28 cellular contexts compared by ENCODE assay signal in the genomic region with DNA sequence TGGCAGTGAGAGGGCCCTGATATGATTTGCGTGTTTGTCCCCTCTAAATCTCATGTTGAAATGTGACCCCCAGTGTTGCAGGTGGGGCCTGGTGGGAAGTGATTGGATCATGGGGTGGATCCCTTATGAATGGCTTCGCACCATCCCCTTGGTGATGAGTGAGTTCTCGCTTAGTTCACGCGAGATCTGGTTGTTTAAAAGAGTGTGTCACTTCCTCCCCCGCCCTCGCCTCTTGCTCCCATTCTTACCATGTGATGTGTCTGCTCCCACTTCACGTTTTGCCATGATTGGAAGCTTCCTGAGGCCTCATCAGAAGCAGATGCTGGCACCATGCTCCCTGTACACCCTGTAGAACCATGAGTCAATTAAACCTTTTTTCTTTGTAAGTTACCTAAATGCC.
"Had no signal": no experiment of that assay in that cellular context is flagged by ENCODE, and none has a peak within 500 bp of the region (broad histone marks: within the 10 kb centered on the region; RNA-seq: fewer than 3 reads in every experiment).

No MANE protein-coding gene starts in this region.

- H3K9ac ChIP-seq: parathyroid adenoma had no signal

- H3K9me3 Mint-ChIP-seq: naive thymus-derived CD4-positive, alpha-beta T cell; natural killer cell; nephron; stimulated activated effector memory CD8-positive, alpha-beta T cell treated with anti-CD3 and anti-CD28 coated beads, Interleukin-12 subunit alpha, Interleukin-12 subunit beta, amount 100 ng/mL, for 72 hours; stimulated activated naive B cell treated with anti-CD40 and anti-IgM and Interleukin-4, amounts not matched to agents 10 μg/mL and 1 μg/mL and 100 μg/mL, for 72 hours; stimulated activated naive CD8-positive, alpha-beta T cell treated with anti-CD3 and anti-CD28 coated beads, Interleukin-15, Interleukin-2, amounts not matched to agents 100 ng/mL and 50 ng/mL, for 24 hours had no signal

- DNase-seq: naive thymus-derived CD4-positive, alpha-beta T cell; natural killer cell; occipital lobe; ovary; posterior cingulate gyrus; psoas muscle; right cardiac atrium; right lobe of liver; sigmoid colon; small intestine; stimulated activated CD4-positive, alpha-beta T cell treated with anti-CD3 and anti-CD28 coated beads, Interleukin-15, amount 100 ng/mL, for 24 hours; stimulated activated CD4-positive, alpha-beta T cell treated with anti-CD3 and anti-CD28 coated beads, Interleukin-2, amount 100 ng/mL, for 24 hours; stimulated activated CD4-positive, alpha-beta T cell treated with anti-CD3 and anti-CD28 coated beads, Interleukin-2, amount 100 ng/mL, for 48 hours; stimulated activated CD4-positive, alpha-beta T cell treated with anti-CD3 and anti-CD28 coated beads, Interleukin-4, amount 100 ng/mL, for 24 hours; stimulated activated naive B cell treated with anti-CD40 and anti-IgM and Interleukin-4, amounts not matched to agents 10 μg/mL and 1 μg/mL and 100 μg/mL, for 72 hours; stimulated activated naive CD4-positive, alpha-beta T cell treated with Interleukin-2 at 50 U/mL for 16 hours; substantia nigra; testis; tibial artery; transverse colon; upper lobe of right lung; uterus had no signal

- H3K36me3 Mint-ChIP-seq: natural killer cell; stimulated activated naive B cell treated with anti-CD40 and anti-IgM and Interleukin-4, amounts not matched to agents 10 μg/mL and 1 μg/mL and 100 μg/mL, for 72 hours; type B pancreatic cell had no signal

- H3K27ac Mint-ChIP-seq: naive thymus-derived CD4-positive, alpha-beta T cell; nephron; stimulated activated naive B cell treated with anti-CD40 and anti-IgM and Interleukin-4, amounts not matched to agents 10 μg/mL and 1 μg/mL and 100 μg/mL, for 72 hours; stimulated activated naive CD8-positive, alpha-beta T cell treated with anti-CD3 and anti-CD28 coated beads, Interleukin-15, Interleukin-2, amounts not matched to agents 100 ng/mL and 50 ng/mL, for 24 hours; type B pancreatic cell had no signal

- H3K27me3 ChIP-seq: ovary, right lobe of liver, sigmoid colon, suprapubic skin, testis, tibial artery, transverse colon, upper lobe of right lung, uterus had no signal

- ATAC-seq: naive thymus-derived CD4-positive, alpha-beta T cell; natural killer cell; psoas muscle; right cardiac atrium; right lobe of liver; stimulated activated effector memory CD8-positive, alpha-beta T cell treated with anti-CD3 and anti-CD28 coated beads, Interleukin-12 subunit alpha, Interleukin-12 subunit beta, amount 100 ng/mL, for 72 hours; stimulated activated naive B cell treated with anti-CD40 and anti-IgM and Interleukin-4, amounts not matched to agents 10 μg/mL and 1 μg/mL and 100 μg/mL, for 72 hours; upper lobe of right lung had no signal

- H3K4me3 Mint-ChIP-seq: naive thymus-derived CD4-positive, alpha-beta T cell; natural killer cell; nephron; stimulated activated effector memory CD8-positive, alpha-beta T cell treated with anti-CD3 and anti-CD28 coated beads, Interleukin-12 subunit alpha, Interleukin-12 subunit beta, amount 100 ng/mL, for 72 hours; stimulated activated naive B cell treated with anti-CD40 and anti-IgM and Interleukin-4, amounts not matched to agents 10 μg/mL and 1 μg/mL and 100 μg/mL, for 72 hours; stimulated activated naive CD8-positive, alpha-beta T cell treated with anti-CD3 and anti-CD28 coated beads, Interleukin-15, Interleukin-2, amounts not matched to agents 100 ng/mL and 50 ng/mL, for 24 hours; type B pancreatic cell had no signal

- H3K4me1 ChIP-seq: parathyroid adenoma, psoas muscle, sigmoid colon, testis, tibial artery, transverse colon, upper lobe of right lung, uterus had no signal

- H3K27me3 Mint-ChIP-seq: naive thymus-derived CD4-positive, alpha-beta T cell; stimulated activated naive CD8-positive, alpha-beta T cell treated with anti-CD3 and anti-CD28 coated beads, Interleukin-15, Interleukin-2, amounts not matched to agents 100 ng/mL and 50 ng/mL, for 24 hours; type B pancreatic cell had no signal

- H3K4me3 ChIP-seq: ovary, psoas muscle, right lobe of liver, sigmoid colon, suprapubic skin, testis, tibial artery, transverse colon, upper lobe of right lung, uterus had no signal

- H3K9me3 ChIP-seq: ovary, psoas muscle, right lobe of liver, sigmoid colon, suprapubic skin, testis, tibial artery, transverse colon, upper lobe of right lung, uterus had no signal

- H3K27ac ChIP-seq: ovary, parathyroid adenoma, psoas muscle, right lobe of liver, sigmoid colon, suprapubic skin, testis, tibial artery, transverse colon, upper lobe of right lung, uterus had no signal

- H3K36me3 ChIP-seq: ovary, right lobe of liver, sigmoid colon, suprapubic skin, tibial artery, transverse colon, upper lobe of right lung, uterus had no signal

- H2AFZ ChIP-seq: parathyroid adenoma had no signal
